ENCODE assay signal across 17 cellular contexts in the genomic region with DNA sequence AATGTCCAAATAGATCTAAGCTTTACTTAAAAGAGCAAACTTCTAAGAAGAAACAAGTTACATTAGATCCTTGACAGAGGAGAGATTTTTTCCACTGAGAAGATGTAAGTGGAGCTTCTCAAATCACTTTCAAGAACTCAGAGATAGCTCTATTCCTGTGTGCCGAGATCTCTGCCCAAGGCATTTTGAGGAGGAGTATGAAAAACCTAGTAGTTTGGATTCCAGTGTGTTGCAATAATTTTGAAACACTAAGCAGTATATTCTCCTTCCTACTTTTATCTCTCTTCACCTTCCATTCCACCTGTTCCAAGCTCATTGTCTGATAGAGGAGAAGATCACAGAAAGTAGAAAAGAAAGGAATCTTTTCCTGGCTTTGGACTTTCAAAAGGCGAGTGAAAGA.
DNase-seq lines count a peak whose midpoint lies in the region; ATAC-seq, FAIRE-seq and TF ChIP-seq lines count a peak whose summit lies in the region.
"Had no signal": no experiment of that assay in that cellular context is flagged by ENCODE, and none has a peak within 500 bp of the region (broad histone marks: within the 10 kb centered on the region; RNA-seq: fewer than 3 reads in every experiment).

No MANE protein-coding gene starts in this region.

- no peaks in the 10 kb centered on the region for H3K27me3 ChIP-seq in DND-41 (ENCODE audit: insufficient read depth, low read length, poor library complexity)
- no peaks in the 10 kb centered on the region for H3K27me3 ChIP-seq in bronchial epithelial cell (ENCODE audit: control insufficient read depth, insufficient read depth, low read length)
- H3K27me3 ChIP-seq in hepatocyte = no peaks in the 10 kb centered on the region

- TF ChIP-seq CTCF in DND-41 (IDR thresholded peaks at IDR 0.05; ENCODE audit: borderline replicate concordance, extremely low read depth, low read length, poor library complexity, severe bottlenecking) = no peak
- TF ChIP-seq CTCF in bronchial epithelial cell (IDR thresholded peaks at IDR 0.05; ENCODE audit: insufficient read depth, low read length, severe bottlenecking) = no peak
- TF ChIP-seq CTCF in hepatocyte (IDR thresholded peaks at IDR 0.05; ENCODE audit: poor library complexity) = no peak

- H3K36me3 ChIP-seq in DND-41 (ENCODE audit: insufficient read depth, low read length) (no peaks in the 10 kb centered on the region), bronchial epithelial cell (ENCODE audit: control insufficient read depth, insufficient read depth, low read length) (no peaks in the 10 kb centered on the region), hepatocyte (replicated peaks; ENCODE audit: insufficient read depth, low read depth) (no peaks in the 10 kb centered on the region)

- H3K4me3 ChIP-seq in DND-41 (ENCODE audit: low read depth in 1 of 2, low read length in 2 of 2) = no peak overlapping the region
- H3K4me3 ChIP-seq in bronchial epithelial cell (ENCODE audit: low read depth, low read length) = no peak overlapping the region
- H3K4me3 ChIP-seq in hepatocyte = no peak overlapping the region

- DNase-seq in DND-41 (no peak), bronchial epithelial cell (ENCODE audit: low read depth) (peak; percentile 14), hepatocyte (ENCODE audit: low spot score) (no peak), renal cortical epithelial cell (ENCODE audit: low read depth) (peak; percentile 22), NOMO-1 treated with dmso at 0.1 percent for 144 hours (lab: John Stamatoyannopoulos, UW; ENCODE audit: unreplicated experiment) (no peak)
- DNase-seq: ACHN; CD4-positive, CD25-positive, alpha-beta regulatory T cell; KG1; NCI-H1436; NCI-H2029; NCI-H2171; NCI-H446 treated with DMSO at 0.1 percent for 48 hours; RPMI8226; SIG-M5 had no signal

- H3K79me2 ChIP-seq in DND-41 (ENCODE audit: insufficient read depth, low read length) = no peaks in the 10 kb centered on the region
- no peaks in the 10 kb centered on the region for H3K79me2 ChIP-seq in hepatocyte

- no peak overlapping the region for H3K4me2 ChIP-seq in DND-41 (ENCODE audit: insufficient read depth, low read length)
- no peak overlapping the region for H3K4me2 ChIP-seq in hepatocyte

- FAIRE-seq in bronchial epithelial cell (lab: Jason Lieb, UNC) = no peak

- ATAC-seq in DND-41 (ENCODE audit: insufficient read depth, low read depth) (no peak), GM21515 (IDR thresholded peaks at IDR 0.05; ENCODE audit: unreplicated experiment) (no peak), HG02623 (IDR thresholded peaks at IDR 0.05; ENCODE audit: unreplicated experiment) (no peak)
- ATAC-seq: HCT116 had no signal

- H2AFZ ChIP-seq in DND-41 (ENCODE audit: low read depth, low read length) = 0 out of 2 replicates have a peak overlapping the region, but pooled peaks have one; percentile 6
- H2AFZ ChIP-seq in hepatocyte = peak overlapping the region; percentile 6

- no peaks in the 10 kb centered on the region for H3K9me3 ChIP-seq in DND-41 (ENCODE audit: insufficient read depth, low read length, severe bottlenecking)
- H3K9me3 ChIP-seq in hepatocyte (ENCODE audit: low read depth) = no peaks in the 10 kb centered on the region

- H3K9ac ChIP-seq in DND-41 (ENCODE audit: low read depth, low read length) = no peak overlapping the region

- H3K27ac ChIP-seq in DND-41 (ENCODE audit: low read length) (no peak overlapping the region), hepatocyte (no peak overlapping the region)

- 71% methylated on average over 2 of the region's 2 CpGs for WGBS in hepatocyte (ENCODE audit: low lambda C conversion rate, missing lambda C conversion rate)

- H3K9me2 ChIP-seq in hepatocyte (replicated peaks; ENCODE audit: insufficient read depth) = no peaks in the 10 kb centered on the region

- H3K4me1 ChIP-seq in DND-41 (ENCODE audit: insufficient read depth, low read length) (no peaks in the 10 kb centered on the region), hepatocyte (ENCODE audit: insufficient read depth) (no peaks in the 10 kb centered on the region)

- H4K20me1 ChIP-seq in DND-41 (ENCODE audit: insufficient read depth, low read length) = no peaks in the 10 kb centered on the region
- no peaks in the 10 kb centered on the region for H4K20me1 ChIP-seq in hepatocyte (ENCODE audit: insufficient read depth, poor library complexity, severe bottlenecking)

Comparison
In these comparisons a context has a peak if more than half of its experiments do, and no peak if none do; other contexts are left out.
1. DNase-seq: peak in bronchial epithelial cell (single experiment) and renal cortical epithelial cell (single experiment); none in DND-41 (single experiment), hepatocyte (single experiment) and NOMO-1 treated with dmso at 0.1 percent for 144 hours (single experiment).